Comparison of ENCODE assay signal across 17 cellular contexts in genomic region chr6:164640946-164641345, GRCh38.
A peak's percentile ranks its signal among the peaks of the same experiment; 100 is the strongest.
DNase-seq lines count a peak whose midpoint lies in the region; ATAC-seq and TF ChIP-seq lines count a peak whose summit lies in the region.
"Had no signal": no experiment of that assay in that cellular context is flagged by ENCODE, and none has a peak within 500 bp of the region (broad histone marks: within the 10 kb centered on the region; RNA-seq: fewer than 3 reads in every experiment).

No MANE protein-coding gene starts in this region.

- H3K4me3 ChIP-seq in GM06990 (replicated peaks; ENCODE audit: low read depth, low read length) (peak overlapping the region; percentile 8; the same call in 1 of the 2 replicates), BE2C (ENCODE audit: low read depth, low read length) (no peak overlapping the region)
- H3K4me3 ChIP-seq: hepatocyte, sigmoid colon had no signal

- H3K4me1 Mint-ChIP-seq in stimulated activated effector memory CD8-positive, alpha-beta T cell treated with anti-CD3 and anti-CD28 coated beads, Interleukin-12 subunit alpha, Interleukin-12 subunit beta, amount 100 ng/mL, for 72 hours, result no peaks in the 10 kb centered on the region

- no peak overlapping the region for H3K27ac Mint-ChIP-seq in stimulated activated effector memory CD8-positive, alpha-beta T cell treated with anti-CD3 and anti-CD28 coated beads, Interleukin-12 subunit alpha, Interleukin-12 subunit beta, amount 100 ng/mL, for 72 hours
- H3K27ac Mint-ChIP-seq: activated naive CD4-positive, alpha-beta T cell treated with anti-CD3 and anti-CD28 coated beads for 36 hours; stimulated activated naive CD8-positive, alpha-beta T cell treated with anti-CD3 and anti-CD28 coated beads, Interleukin-15, Interleukin-2, amounts not matched to agents 100 ng/mL and 50 ng/mL, for 24 hours had no signal

- H3K4me3 Mint-ChIP-seq in stimulated activated effector memory CD8-positive, alpha-beta T cell treated with anti-CD3 and anti-CD28 coated beads, Interleukin-12 subunit alpha, Interleukin-12 subunit beta, amount 100 ng/mL, for 72 hours, result no peak overlapping the region
- H3K4me3 Mint-ChIP-seq: activated naive CD4-positive, alpha-beta T cell treated with anti-CD3 and anti-CD28 coated beads for 36 hours; stimulated activated naive CD8-positive, alpha-beta T cell treated with anti-CD3 and anti-CD28 coated beads, Interleukin-15, Interleukin-2, amounts not matched to agents 100 ng/mL and 50 ng/mL, for 24 hours had no signal

- H3K36me3 ChIP-seq in GM06990 (ENCODE audit: control insufficient read depth, insufficient read depth, low read length) (no peaks in the 10 kb centered on the region), BE2C (no peaks in the 10 kb centered on the region)
- H3K36me3 ChIP-seq: sigmoid colon had no signal

- H3K4me1 ChIP-seq in BE2C, result no peaks in the 10 kb centered on the region
- H3K4me1 ChIP-seq: Caco-2, sigmoid colon had no signal

- DNase-seq in GM06990 (ENCODE audit: extremely low read depth, insufficient read length) (no peak), NCI-H69 (lab: John Stamatoyannopoulos, UW) (peak; percentile 25), head of caudate nucleus (peak; percentile 27 to 91 (median 70)), nucleus accumbens (lab: John Stamatoyannopoulos, UW) (peak in 42 of 56 donors; percentile 1 to 75 (median 32)), kidney tubule cell (ENCODE audit: low spot score) (no peak), BE2C (no peak), germinal center (ENCODE audit: low spot score) (no peak)
- DNase-seq in stimulated activated effector memory CD8-positive, alpha-beta T cell treated with anti-CD3 and anti-CD28 coated beads, Interleukin-12 subunit alpha, Interleukin-12 subunit beta, amount 100 ng/mL, for 72 hours (ENCODE audit: low spot score in 2 of 2), result no peak
- DNase-seq: activated CD4-positive, alpha-beta T cell treated with anti-CD3 and anti-CD28 coated beads, Interleukin-2, amount 50 U/mL, for 4 hours; activated naive CD4-positive, alpha-beta T cell treated with anti-CD3 and anti-CD28 coated beads for 36 hours; Caco-2; kidney glomerular epithelial cell; NCI-H1436; sigmoid colon; stimulated activated CD4-positive, alpha-beta T cell treated with anti-CD3 and anti-CD28 coated beads, Interleukin-1b, Interleukin-23, amount 100 ng/mL, for 48 hours had no signal

- TF ChIP-seq CTCF in GM06990 (IDR thresholded peaks at IDR 0.05; ENCODE audit: insufficient read depth, low read length, poor library complexity, severe bottlenecking), result no peak
- no peak for TF ChIP-seq CTCF in BE2C (IDR thresholded peaks at IDR 0.05; ENCODE audit: low read depth, low read length)

- H3K36me3 Mint-ChIP-seq in stimulated activated effector memory CD8-positive, alpha-beta T cell treated with anti-CD3 and anti-CD28 coated beads, Interleukin-12 subunit alpha, Interleukin-12 subunit beta, amount 100 ng/mL, for 72 hours, result no peaks in the 10 kb centered on the region

- no peak for ATAC-seq in stimulated activated effector memory CD8-positive, alpha-beta T cell treated with anti-CD3 and anti-CD28 coated beads, Interleukin-12 subunit alpha, Interleukin-12 subunit beta, amount 100 ng/mL, for 72 hours

- peaks cover 16% of the 10 kb centered on the region for H3K9me3 Mint-ChIP-seq in stimulated activated effector memory CD8-positive, alpha-beta T cell treated with anti-CD3 and anti-CD28 coated beads, Interleukin-12 subunit alpha, Interleukin-12 subunit beta, amount 100 ng/mL, for 72 hours

- H3K9me3 ChIP-seq in BE2C, result no peaks in the 10 kb centered on the region; the same call in none of the 2 replicates
- H3K9me3 ChIP-seq: Caco-2, sigmoid colon had no signal

- intact Hi-C loops in head of caudate nucleus (cut with DNase I), result no loop called here

- no peaks in the 10 kb centered on the region for H3K27me3 ChIP-seq in GM06990 (replicated peaks; ENCODE audit: control insufficient read depth, insufficient read depth, low read length)
- no peaks in the 10 kb centered on the region for H3K27me3 ChIP-seq in BE2C
- H3K27me3 ChIP-seq: hepatocyte, sigmoid colon had no signal

Comparison
In these comparisons a context has a peak if more than half of its experiments do, and no peak if none do; other contexts are left out.
1. DNase-seq: peak in NCI-H69 (single experiment), head of caudate nucleus (42 of 42) and nucleus accumbens (42 of 56); none in GM06990 (single experiment), kidney tubule cell (single experiment), BE2C (single experiment), stimulated activated effector memory CD8-positive, alpha-beta T cell treated with anti-CD3 and anti-CD28 coated beads, Interleukin-12 subunit alpha, Interleukin-12 subunit beta, amount 100 ng/mL, for 72 hours (0 of 2) and germinal center (single experiment).